Comparison of ENCODE assay signal across 1 cellular context in genomic region chr10:22321831-22322662, GRCh38.
TF ChIP-seq lines count a peak whose summit lies in the region.

No MANE protein-coding gene starts in this region.

TF ChIP-seq in IMR-90, 13 proteins besides CTCF, POLR2A, EP300 and RAD21:
- TF ChIP-seq FOS (IDR thresholded peaks at IDR 0.05; ENCODE audit: low read depth, low read length) (no peak), CHD1 (IDR thresholded peaks at IDR 0.05; ENCODE audit: low read depth, low read length) (no peak), ELK1 (IDR thresholded peaks at IDR 0.05; ENCODE audit: borderline replicate concordance, low read depth, low read length) (no peak), MAFK (IDR thresholded peaks at IDR 0.05; ENCODE audit: low read depth, low read length) (no peak), MXI1 (IDR thresholded peaks at IDR 0.05; ENCODE audit: borderline replicate concordance, low read depth, low read length) (no peak), MAZ (IDR thresholded peaks at IDR 0.05; ENCODE audit: borderline replicate concordance, low read depth, low read length) (no peak), CEBPB (IDR thresholded peaks at IDR 0.05; ENCODE audit: low read depth, low read length) (no peak), BHLHE40 (IDR thresholded peaks at IDR 0.05; ENCODE audit: low read depth, low read length) (no peak)
